In the genomic region with DNA sequence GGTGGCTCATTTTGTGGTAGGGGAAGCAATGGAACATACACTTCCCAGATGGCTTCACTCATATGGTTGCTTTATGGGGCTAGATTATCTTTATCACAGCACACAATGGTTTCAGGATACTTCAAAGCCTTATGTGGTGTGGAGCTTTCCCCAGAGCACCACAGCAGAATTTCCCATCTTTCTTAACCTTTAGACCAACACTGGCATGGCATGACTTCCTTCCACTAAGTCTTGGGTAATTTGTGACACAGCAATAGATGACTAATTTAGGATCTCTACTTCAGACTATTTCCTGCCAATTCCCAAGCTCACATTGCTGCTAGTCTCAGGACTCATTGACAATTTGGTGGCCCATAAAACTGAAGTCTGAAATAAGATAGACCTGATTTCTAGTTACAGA, we compare ENCODE assay signal across 17 cellular contexts. TPM values are rescaled to one million over a fixed set of nuclear protein-coding genes. Genes with fewer than 3 reads are reported as not detected.
DNase-seq lines count a peak whose midpoint lies in the region; ATAC-seq, FAIRE-seq and TF ChIP-seq lines count a peak whose summit lies in the region.
"Had no signal": no experiment of that assay in that cellular context is flagged by ENCODE, and none has a peak within 500 bp of the region (broad histone marks: within the 10 kb centered on the region; RNA-seq: fewer than 3 reads in every experiment).

No MANE protein-coding gene starts in this region.

- no peak for ATAC-seq in HG02938 (IDR thresholded peaks at IDR 0.05; ENCODE audit: unreplicated experiment)

- no peaks in the 10 kb centered on the region for H3K9me3 ChIP-seq in esophagus squamous epithelium
- no peaks in the 10 kb centered on the region for H3K9me3 ChIP-seq in osteoblast (ENCODE audit: low read depth, low read length)
- H3K9me3 ChIP-seq in ovary, result no peaks in the 10 kb centered on the region
- H3K9me3 ChIP-seq: BLaER1, SK-N-SH had no signal

- H3K4me1 ChIP-seq in esophagus squamous epithelium (peaks cover 0 to 11% (median 0%) of the 10 kb centered on the region in 3 donors), osteoblast (ENCODE audit: insufficient read depth, low read length) (peaks cover 11% of the 10 kb centered on the region), ovary (ENCODE audit: insufficient read depth) (no peaks in the 10 kb centered on the region)
- H3K4me1 ChIP-seq: BLaER1 had no signal

- H2AFZ ChIP-seq in osteoblast (ENCODE audit: low read length), result no peak overlapping the region

- DNase-seq in GM12891 (ENCODE audit: insufficient read length, low spot score), result no peak
- peak; percentile 54 for DNase-seq in RKO (ENCODE audit: low spot score)
- no peak for DNase-seq in esophagus squamous epithelium (lab: John Stamatoyannopoulos, UW)
- no peak for DNase-seq in osteoblast (ENCODE audit: insufficient read length, low spot score, missing footprints)
- DNase-seq in NCI-H2171 treated with DMSO at 0.1 percent for 48 hours (lab: John Stamatoyannopoulos, UW), result no peak
- DNase-seq in stimulated activated CD4-positive, alpha-beta T cell treated with anti-CD3 and anti-CD28 coated beads, Interleukin-1b, Interleukin-23, amount 100 ng/mL, for 48 hours, result no peak
- no peak for DNase-seq in ovary
- DNase-seq: activated effector memory CD4-positive, alpha-beta T cell treated with anti-CD3 and anti-CD28 coated beads, Interleukin-2, amount 50 U/mL, for 16 hours; DMS 273 treated with DMSO at 0.1 percent for 48 hours; glutamatergic neuron; GOT3; kidney; NCI-H1417 treated with DMSO at 0.1 percent for 48 hours; NCI-H345; SK-N-SH had no signal

- H3K79me2 ChIP-seq in osteoblast (ENCODE audit: insufficient read depth, low read length), result no peaks in the 10 kb centered on the region

- no peaks in the 10 kb centered on the region for H4K20me1 ChIP-seq in osteoblast (ENCODE audit: insufficient read depth, low read length)
- H4K20me1 ChIP-seq: BLaER1 had no signal

- H3K36me3 ChIP-seq in esophagus squamous epithelium (no peaks in the 10 kb centered on the region), osteoblast (ENCODE audit: insufficient read depth, low read length) (no peaks in the 10 kb centered on the region), ovary (no peaks in the 10 kb centered on the region)
- H3K36me3 ChIP-seq: BLaER1 had no signal

- no peaks in the 10 kb centered on the region for H3K27me3 ChIP-seq in esophagus squamous epithelium
- no peaks in the 10 kb centered on the region for H3K27me3 ChIP-seq in osteoblast (ENCODE audit: insufficient read depth, low read length)
- no peaks in the 10 kb centered on the region for H3K27me3 ChIP-seq in ovary
- H3K27me3 ChIP-seq: BLaER1 had no signal

- TF ChIP-seq POLR2A in GM12891 (IDR thresholded peaks at IDR 0.05; ENCODE audit: low read depth, low read length), result no peak
- no peak for TF ChIP-seq POLR2A in esophagus squamous epithelium (IDR thresholded peaks at IDR 0.05)
- no peak for TF ChIP-seq POLR2A in ovary (IDR thresholded peaks at IDR 0.05)

- H3K27ac ChIP-seq in esophagus squamous epithelium (peak overlapping the region in 3 of 4 donors; percentile 30 to 69 (median 59)), osteoblast (ENCODE audit: low read depth, low read length) (peak overlapping the region; percentile 58), ovary (no peak overlapping the region)
- H3K27ac ChIP-seq: BLaER1 had no signal

- TF ChIP-seq CTCF in esophagus squamous epithelium (IDR thresholded peaks at IDR 0.05) (no peak), osteoblast (IDR thresholded peaks at IDR 0.05; ENCODE audit: extremely low read depth, low read depth, low read length) (no peak), ovary (IDR thresholded peaks at IDR 0.05) (no peak)

- no peak overlapping the region for H3K4me3 ChIP-seq in esophagus squamous epithelium
- no peak overlapping the region for H3K4me3 ChIP-seq in osteoblast (ENCODE audit: insufficient read depth, low read length)
- H3K4me3 ChIP-seq in ovary, result no peak overlapping the region
- H3K4me3 ChIP-seq: BLaER1 had no signal

- TF ChIP-seq EP300 in ovary (IDR thresholded peaks at IDR 0.05), result no peak

- intact Hi-C loops in esophagus squamous epithelium (cut with DNase I) (no loop called here), ovary (cut with DNase I) (no loop called here)

- peak; percentile 5 for FAIRE-seq in GM12891 (lab: Jason Lieb, UNC)

- H3K4me2 ChIP-seq in osteoblast (ENCODE audit: insufficient read depth, low read length), result no peak overlapping the region
- H3K4me2 ChIP-seq: BLaER1, SK-N-SH had no signal

TF ChIP-seq in GM12891, 5 proteins besides CTCF, POLR2A, EP300 and RAD21:
- no peak for TF ChIP-seq SPI1 (IDR thresholded peaks at IDR 0.05; ENCODE audit: low read depth, low read length)
- no peak for TF ChIP-seq PAX5 (IDR thresholded peaks at IDR 0.05; ENCODE audit: insufficient read depth, low read length, severe bottlenecking)
- TF ChIP-seq TAF1 (IDR thresholded peaks at IDR 0.05; ENCODE audit: low read depth, low read length), result no peak
- no peak for TF ChIP-seq POU2F2 (IDR thresholded peaks at IDR 0.05; ENCODE audit: low read depth, low read length)
- TF ChIP-seq POLR2AphosphoS5 (IDR thresholded peaks at IDR 0.05; ENCODE audit: low read depth, low read length), result no peak

RNA-seq across cellular contexts. Expression of gene DCN, which starts 36.9 kb away (rescaled TPM):
- polyA plus RNA-seq in GM12891 (2012; ENCODE audit: low read depth, missing spikeins), result not detected
- total RNA-seq in esophagus squamous epithelium (1,000 to 10,000 TPM in 1 of 4 donors, 100 to 1,000 TPM in 1, 10 to 100 TPM in 2; 50.1 to 1,296 (median 333) TPM), osteoblast (1,107 and 1,400 TPM in 2 replicates), ovary (1,000 to 10,000 TPM; 1,911 to 4,145 (median 2,871) TPM)
- polyA plus RNA-seq in ovary, result 1,000 to 10,000 TPM; 2,127 to 5,778 TPM

Comparison
In these comparisons a context has a peak if more than half of its experiments do, and no peak if none do; other contexts are left out.
1. H3K27ac ChIP-seq: peak in esophagus squamous epithelium (3 of 4) and osteoblast (single experiment); none in ovary (0 of 2).